16 cellular contexts compared by ENCODE assay signal in the genomic region with DNA sequence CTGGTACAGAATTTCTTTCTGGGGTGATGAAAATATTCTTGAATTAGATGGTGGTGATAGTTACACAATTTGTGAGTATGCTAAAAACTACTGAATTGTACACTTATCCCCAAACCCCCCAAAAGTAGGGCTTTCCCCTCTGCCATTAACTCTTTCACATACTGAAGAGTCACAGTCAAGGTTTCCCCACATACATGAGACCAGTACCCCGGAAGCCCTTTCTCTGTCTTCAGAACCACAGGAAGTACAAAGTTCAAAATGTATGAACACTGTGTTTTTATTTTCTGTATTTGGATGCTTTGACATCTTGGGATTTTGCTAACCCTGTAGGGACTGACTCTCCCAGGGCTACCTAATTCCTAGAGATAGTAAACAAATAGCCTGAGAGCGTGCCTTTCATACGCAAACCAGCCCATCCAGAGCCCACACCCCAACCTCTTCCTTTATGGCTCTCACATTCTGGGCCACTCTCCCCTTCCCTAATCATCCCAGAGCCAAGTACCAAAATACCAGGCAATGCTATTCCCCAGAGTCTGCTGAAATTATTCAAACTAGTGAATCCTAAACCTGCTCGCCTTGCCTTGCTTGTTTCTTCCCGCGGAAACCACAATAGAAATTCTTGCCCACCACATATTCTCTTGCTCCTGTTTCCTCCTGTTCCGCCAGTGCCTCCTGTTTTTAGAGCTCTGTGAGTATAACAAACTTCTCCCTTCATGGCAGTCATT.
A peak's percentile ranks its signal among the peaks of the same experiment; 100 is the strongest.
DNase-seq lines count a peak whose midpoint lies in the region; ATAC-seq, FAIRE-seq and TF ChIP-seq lines count a peak whose summit lies in the region.
"Had no signal": no experiment of that assay in that cellular context is flagged by ENCODE, and none has a peak within 500 bp of the region (broad histone marks: within the 10 kb centered on the region; RNA-seq: fewer than 3 reads in every experiment).

No MANE protein-coding gene starts in this region.

- RAD21 ChIA-PET in GM12878 (lab: Charles Lee; ENCODE audit: unreplicated experiment): no interaction called here

- peaks cover 31% of the 10 kb centered on the region for H3K4me1 Mint-ChIP-seq in activated naive CD4-positive, alpha-beta T cell treated with anti-CD3 and anti-CD28 coated beads for 36 hours (ENCODE audit: low read depth)
- H3K4me1 Mint-ChIP-seq in T-helper 17 cell: peaks cover 32% of the 10 kb centered on the region
- H3K4me1 Mint-ChIP-seq in nephron progenitor cell: peaks cover 27% of the 10 kb centered on the region
- H3K4me1 Mint-ChIP-seq: stimulated activated memory B cell treated with anti-CD40 and anti-IgM and Interleukin-4, amounts not matched to agents 10 μg/mL and 1 μg/mL and 100 μg/mL, for 72 hours had no signal

- peaks cover 2% of the 10 kb centered on the region for H3K9me3 Mint-ChIP-seq in activated naive CD4-positive, alpha-beta T cell treated with anti-CD3 and anti-CD28 coated beads for 36 hours
- no peaks in the 10 kb centered on the region for H3K9me3 Mint-ChIP-seq in nephron progenitor cell
- H3K9me3 Mint-ChIP-seq: stimulated activated memory B cell treated with anti-CD40 and anti-IgM and Interleukin-4, amounts not matched to agents 10 μg/mL and 1 μg/mL and 100 μg/mL, for 72 hours had no signal

- no peak overlapping the region for H3K4me3 ChIP-seq in GM12878
- H3K4me3 ChIP-seq: MG63, spleen, upper lobe of left lung had no signal

- H3K27me3 Mint-ChIP-seq in activated naive CD4-positive, alpha-beta T cell treated with anti-CD3 and anti-CD28 coated beads for 36 hours (ENCODE audit: low read depth): no peaks in the 10 kb centered on the region
- H3K27me3 Mint-ChIP-seq in T-helper 17 cell: no peaks in the 10 kb centered on the region
- H3K27me3 Mint-ChIP-seq in nephron progenitor cell (ENCODE audit: low read depth, poor library complexity): peaks cover 21% of the 10 kb centered on the region

- no peaks in the 10 kb centered on the region for H3K36me3 ChIP-seq in GM12878 (ENCODE audit: control insufficient read depth in 2 of 2, insufficient read depth in 2 of 2, low read length in 1 of 2)
- H3K36me3 ChIP-seq: MG63, spleen, upper lobe of left lung had no signal

- ATAC-seq in T-helper 17 cell: no peak
- no peak for ATAC-seq in GM12878
- ATAC-seq: stimulated activated memory B cell treated with anti-CD40 and anti-IgM and Interleukin-4, amounts not matched to agents 10 μg/mL and 1 μg/mL and 100 μg/mL, for 72 hours had no signal

- H3K9me3 ChIP-seq in T-helper 17 cell (ENCODE audit: control insufficient read depth, low read length, poor library complexity, severe bottlenecking) (no peaks in the 10 kb centered on the region), GM12878 (replicated peaks; ENCODE audit: control insufficient read depth, insufficient read depth, low read length) (no peaks in the 10 kb centered on the region)
- H3K9me3 ChIP-seq: MG63, spleen, upper lobe of left lung had no signal

- H3K27ac Mint-ChIP-seq in activated naive CD4-positive, alpha-beta T cell treated with anti-CD3 and anti-CD28 coated beads for 36 hours: peak overlapping the region; percentile 60
- H3K27ac Mint-ChIP-seq in T-helper 17 cell (peak overlapping the region; percentile 0), nephron progenitor cell (no peak overlapping the region)
- H3K27ac Mint-ChIP-seq: stimulated activated memory B cell treated with anti-CD40 and anti-IgM and Interleukin-4, amounts not matched to agents 10 μg/mL and 1 μg/mL and 100 μg/mL, for 72 hours had no signal

- TF ChIP-seq CTCF in GM12878 (IDR thresholded peaks at IDR 0.05 in 2 of 3, conservative IDR thresholded peaks at IDR 0.05 in 1 of 3; ENCODE audit: control insufficient read depth in 2 of 3, extremely low read depth in 1 of 3, insufficient read depth in 1 of 3, low read depth in 3 of 3, low read length in 3 of 3): no peak
- no peak for TF ChIP-seq CTCF in nephron progenitor cell (IDR thresholded peaks at IDR 0.05)

- no peak for TF ChIP-seq RAD21 in GM12878 (IDR thresholded peaks at IDR 0.05; ENCODE audit: insufficient read depth, low read depth, low read length)

- no peaks in the 10 kb centered on the region for H3K79me2 ChIP-seq in GM12878 (ENCODE audit: control insufficient read depth, insufficient read depth, low read length)

- H4K20me1 ChIP-seq in GM12878 (ENCODE audit: control insufficient read depth, insufficient read depth): no peaks in the 10 kb centered on the region

- peaks cover 0 to 3% of the 10 kb centered on the region in 2 experiments; a peak in 1 of 4 replicates for H3K27me3 ChIP-seq in GM12878 (replicated peaks in 1 of 2; ENCODE audit: control insufficient read depth in 2 of 2, insufficient read depth in 2 of 2, low read length in 1 of 2)
- H3K27me3 ChIP-seq: MG63, spleen, upper lobe of left lung had no signal

- no peak overlapping the region for H3K4me2 ChIP-seq in GM12878 (ENCODE audit: control insufficient read depth, insufficient read depth)

- no TSS peak for BruUV-seq in GM12878 (replicated peaks; lab: Mats Ljungman, UMichigan)

- no peak overlapping the region for H3K9ac ChIP-seq in GM12878 (ENCODE audit: control insufficient read depth, insufficient read depth, low read length)

- TF ChIP-seq POLR2A in GM12878 (IDR thresholded peaks at IDR 0.05; ENCODE audit: low read depth, low read length): no peak

- H2AFZ ChIP-seq in GM12878 (ENCODE audit: control insufficient read depth, low read depth, low read length): no peak overlapping the region

- peak; percentile 33 for DNase-seq in activated naive CD4-positive, alpha-beta T cell treated with anti-CD3 and anti-CD28 coated beads for 36 hours
- no peak for DNase-seq in activated naive CD4-positive, alpha-beta T cell (lab: John Stamatoyannopoulos, UW)
- DNase-seq in T-helper 17 cell: no peak
- DNase-seq in GM12878 (ENCODE audit: low read depth, low spot score): no peak
- no peak for DNase-seq in urothelium cell line (ENCODE audit: low spot score)
- no peak for DNase-seq in dermis blood vessel endothelial cell
- no peak for DNase-seq in OCI-M1 (lab: John Stamatoyannopoulos, UW)
- DNase-seq in nephron progenitor cell: no peak
- DNase-seq: HCEC 1CT, mesenchymal stem cell, MG63, NCI-H187, NCI-H446, spleen, upper lobe of left lung had no signal

- no peak overlapping the region for H3K4me3 Mint-ChIP-seq in activated naive CD4-positive, alpha-beta T cell treated with anti-CD3 and anti-CD28 coated beads for 36 hours
- H3K4me3 Mint-ChIP-seq in T-helper 17 cell: peak overlapping the region; percentile 46
- H3K4me3 Mint-ChIP-seq in nephron progenitor cell: no peak overlapping the region
- H3K4me3 Mint-ChIP-seq: stimulated activated memory B cell treated with anti-CD40 and anti-IgM and Interleukin-4, amounts not matched to agents 10 μg/mL and 1 μg/mL and 100 μg/mL, for 72 hours had no signal

- H3K27ac ChIP-seq in GM12878 (ENCODE audit: control insufficient read depth, insufficient read depth): no peak overlapping the region
- H3K27ac ChIP-seq: spleen, upper lobe of left lung had no signal

- in situ Hi-C loops in GM12878 (cut with MboI): no loop called here

- FAIRE-seq in GM12878 (lab: Jason Lieb, UNC) (no peak), urothelium cell line (lab: Jason Lieb, UNC) (peak; percentile 71)

- no peak for TF ChIP-seq EP300 in GM12878 (IDR thresholded peaks at IDR 0.05; ENCODE audit: borderline replicate concordance in 1 of 2, control insufficient read depth in 1 of 2, low read depth in 2 of 2, low read length in 2 of 2)

- intact Hi-C loops in activated naive CD4-positive, alpha-beta T cell treated with anti-CD3 and anti-CD28 coated beads for 36 hours (cut with micrococcal nuclease): no loop called here
- intact Hi-C loops in GM12878 (cut with micrococcal nuclease; ENCODE audit: unreplicated experiment): no loop called here

- no peaks in the 10 kb centered on the region for H3K4me1 ChIP-seq in GM12878 (ENCODE audit: control insufficient read depth, insufficient read depth, low read length)
- H3K4me1 ChIP-seq: spleen, upper lobe of left lung had no signal

- POLR2A ChIA-PET in GM12878 (lab: Charles Lee): no interaction called here

- SMC1A ChIA-PET in GM12878 (lab: Charles Lee; ENCODE audit: uncharacterized antibody, unreplicated experiment): no interaction called here

- CTCF ChIA-PET in activated naive CD4-positive, alpha-beta T cell treated with anti-CD3 and anti-CD28 coated beads for 36 hours (lab: Charles Lee): no interaction called here
- CTCF ChIA-PET in GM12878 (lab: Yijun Ruan, JAX): no interaction called here

- no peaks in the 10 kb centered on the region for H3K36me3 Mint-ChIP-seq in activated naive CD4-positive, alpha-beta T cell treated with anti-CD3 and anti-CD28 coated beads for 36 hours (ENCODE audit: low read depth)
- H3K36me3 Mint-ChIP-seq in T-helper 17 cell (ENCODE audit: low read depth): no peaks in the 10 kb centered on the region
- H3K36me3 Mint-ChIP-seq in nephron progenitor cell (ENCODE audit: low read depth): no peaks in the 10 kb centered on the region
- H3K36me3 Mint-ChIP-seq: stimulated activated memory B cell treated with anti-CD40 and anti-IgM and Interleukin-4, amounts not matched to agents 10 μg/mL and 1 μg/mL and 100 μg/mL, for 72 hours had no signal

- WGBS in GM12878 (ENCODE audit: insufficient coverage, insufficient replicate concordance, low lambda C conversion rate, missing lambda C conversion rate): 38% methylated on average over 7 of the region's 7 CpGs

TF ChIP-seq in GM12878, 131 proteins besides CTCF, POLR2A, EP300 and RAD21:
- TF ChIP-seq YBX1 (IDR thresholded peaks at IDR 0.05): no peak
- TF ChIP-seq RUNX3 (IDR thresholded peaks at IDR 0.05; ENCODE audit: low read length): no peak
- TF ChIP-seq NR2C1 (IDR thresholded peaks at IDR 0.05): 0 out of 2 replicates have a peak, but pooled peaks have one; percentile 30
